ENCODE assay signal across 8 cellular contexts in genomic region chr9:91036826-91037510, GRCh38.
DNase-seq lines count a peak whose midpoint lies in the region; ATAC-seq, FAIRE-seq and TF ChIP-seq lines count a peak whose summit lies in the region.

No MANE protein-coding gene starts in this region.

- peak; percentile 91 for ATAC-seq in activated T-helper 17 cell treated with anti-CD3 and anti-CD28 coated beads, Interleukin-2, amount 50 U/mL, for 72 hours (replicated peaks)

- H3K36me3 Mint-ChIP-seq in activated T-helper 17 cell treated with anti-CD3 and anti-CD28 coated beads, Interleukin-2, amount 50 U/mL, for 72 hours (ENCODE audit: low read depth): no peaks in the 10 kb centered on the region

- H3K9me3 Mint-ChIP-seq in activated T-helper 17 cell treated with anti-CD3 and anti-CD28 coated beads, Interleukin-2, amount 50 U/mL, for 72 hours: no peaks in the 10 kb centered on the region

- FAIRE-seq in D721Med (lab: Jason Lieb, UNC): no peak

- TF ChIP-seq CTCF in D721Med (IDR thresholded peaks at IDR 0.05; ENCODE audit: insufficient read depth, missing control alignments) (peak; percentile 39), Peyer's patch (IDR thresholded peaks at IDR 0.05) (peak; percentile 16 to 87 (median 66)), fibroblast of villous mesenchyme (IDR thresholded peaks at IDR 0.05; ENCODE audit: insufficient read depth, low read depth, low read length) (peak; percentile 77)

- H3K9me3 ChIP-seq in Peyer's patch (no peaks in the 10 kb centered on the region), neuron (ENCODE audit: low read length) (no peaks in the 10 kb centered on the region)

- peak in 1 of 2 donors; percentile 22 for TF ChIP-seq POLR2A in Peyer's patch (IDR thresholded peaks at IDR 0.05)

- H2AFZ ChIP-seq in neuron (ENCODE audit: low read depth, low read length): peak overlapping the region; percentile 0

- in situ Hi-C loops in KBM-7 (cut with MboI; ENCODE audit: low pct_unique_long_range_greater_than_20kb, low sequenced_read_pairs): no loop called here

- H3K4me3 ChIP-seq in Peyer's patch (peak overlapping the region in 2 of 4 donors; percentile 14 to 17), fibroblast of villous mesenchyme (ENCODE audit: low read depth, low read length) (no peak overlapping the region), neuron (ENCODE audit: low read length) (no peak overlapping the region)

- H3K27me3 Mint-ChIP-seq in activated T-helper 17 cell treated with anti-CD3 and anti-CD28 coated beads, Interleukin-2, amount 50 U/mL, for 72 hours: peaks cover 19% of the 10 kb centered on the region

- H3K4me3 Mint-ChIP-seq in activated T-helper 17 cell treated with anti-CD3 and anti-CD28 coated beads, Interleukin-2, amount 50 U/mL, for 72 hours: peak overlapping the region; percentile 53

- H3K27ac Mint-ChIP-seq in activated T-helper 17 cell treated with anti-CD3 and anti-CD28 coated beads, Interleukin-2, amount 50 U/mL, for 72 hours: peak overlapping the region; percentile 58

- H3K4me1 ChIP-seq in Peyer's patch (peaks cover 6 to 21% (median 11%) of the 10 kb centered on the region in 4 donors), neuron (ENCODE audit: insufficient read depth, low read length) (peaks cover 8% of the 10 kb centered on the region)

- H3K36me3 ChIP-seq in Peyer's patch (no peaks in the 10 kb centered on the region), neuron (ENCODE audit: insufficient read depth, low read length) (no peaks in the 10 kb centered on the region)

- no peak for DNase-seq in D721Med (ENCODE audit: insufficient read length, low spot score)
- peak; percentile 94 for DNase-seq in KBM-7
- peak; percentile 64 to 91 (median 81) for DNase-seq in Peyer's patch
- DNase-seq in fibroblast of villous mesenchyme (ENCODE audit: low read depth): peak; percentile 96
- DNase-seq in stimulated activated naive CD4-positive, alpha-beta T cell treated with Interleukin-2 at 50 U/mL for 16 hours (lab: John Stamatoyannopoulos, UW): peak; percentile 44
- DNase-seq in OCI-M2 (lab: John Stamatoyannopoulos, UW; ENCODE audit: unreplicated experiment): no peak

- peaks cover 23% of the 10 kb centered on the region for H3K4me1 Mint-ChIP-seq in activated T-helper 17 cell treated with anti-CD3 and anti-CD28 coated beads, Interleukin-2, amount 50 U/mL, for 72 hours

- H3K27ac ChIP-seq in Peyer's patch: peak overlapping the region; percentile 13 to 88 (median 73)

- H3K27me3 ChIP-seq in Peyer's patch: no peaks in the 10 kb centered on the region
- no peaks in the 10 kb centered on the region for H3K27me3 ChIP-seq in neuron (ENCODE audit: insufficient read depth, low read length)

Comparison
In these comparisons a context has a peak if more than half of its experiments do, and no peak if none do; other contexts are left out.
1. DNase-seq: peak in KBM-7 (single experiment), Peyer's patch (3 of 3), fibroblast of villous mesenchyme (single experiment) and stimulated activated naive CD4-positive, alpha-beta T cell treated with Interleukin-2 at 50 U/mL for 16 hours (single experiment); none in D721Med (single experiment) and OCI-M2 (single experiment).
2. Peak in every context shown above with its lines, with median percentiles within 50 percentile points of each other: CTCF ChIP-seq.